In genomic region chr14:64758711-64759554, GRCh38 we compare ENCODE assay signal across 2 cellular contexts.
A peak's percentile ranks its signal among the peaks of the same experiment; 100 is the strongest.
TF ChIP-seq lines count a peak whose summit lies in the region.

No MANE protein-coding gene starts in this region.

TF ChIP-seq in Ishikawa, 13 proteins besides CTCF, POLR2A, EP300 and RAD21 (continued from another document):
- no peak; the same call in 1 of the 2 replicates for TF ChIP-seq TEAD4 (IDR thresholded peaks at IDR 0.05)
- TF ChIP-seq REST (IDR thresholded peaks at IDR 0.05; ENCODE audit: low read depth): no peak
- no peak for TF ChIP-seq CEBPB (IDR thresholded peaks at IDR 0.05)
- peak; percentile 88; the same call in 1 of the 2 replicates for TF ChIP-seq ZBTB7A (IDR thresholded peaks at IDR 0.05; ENCODE audit: low read depth)
- no peak for TF ChIP-seq FOXM1 (IDR thresholded peaks at IDR 0.05; ENCODE audit: borderline replicate concordance, low read depth)
- TF ChIP-seq EGR1 (IDR thresholded peaks at IDR 0.05): no peak
- no peak for TF ChIP-seq CREB1 (IDR thresholded peaks at IDR 0.05; ENCODE audit: low read depth)
- TF ChIP-seq MAX (IDR thresholded peaks at IDR 0.05): no peak

TF ChIP-seq in HepG2, 621 proteins besides CTCF, POLR2A, EP300 and RAD21:
- TF ChIP-seq, protein P1, sequence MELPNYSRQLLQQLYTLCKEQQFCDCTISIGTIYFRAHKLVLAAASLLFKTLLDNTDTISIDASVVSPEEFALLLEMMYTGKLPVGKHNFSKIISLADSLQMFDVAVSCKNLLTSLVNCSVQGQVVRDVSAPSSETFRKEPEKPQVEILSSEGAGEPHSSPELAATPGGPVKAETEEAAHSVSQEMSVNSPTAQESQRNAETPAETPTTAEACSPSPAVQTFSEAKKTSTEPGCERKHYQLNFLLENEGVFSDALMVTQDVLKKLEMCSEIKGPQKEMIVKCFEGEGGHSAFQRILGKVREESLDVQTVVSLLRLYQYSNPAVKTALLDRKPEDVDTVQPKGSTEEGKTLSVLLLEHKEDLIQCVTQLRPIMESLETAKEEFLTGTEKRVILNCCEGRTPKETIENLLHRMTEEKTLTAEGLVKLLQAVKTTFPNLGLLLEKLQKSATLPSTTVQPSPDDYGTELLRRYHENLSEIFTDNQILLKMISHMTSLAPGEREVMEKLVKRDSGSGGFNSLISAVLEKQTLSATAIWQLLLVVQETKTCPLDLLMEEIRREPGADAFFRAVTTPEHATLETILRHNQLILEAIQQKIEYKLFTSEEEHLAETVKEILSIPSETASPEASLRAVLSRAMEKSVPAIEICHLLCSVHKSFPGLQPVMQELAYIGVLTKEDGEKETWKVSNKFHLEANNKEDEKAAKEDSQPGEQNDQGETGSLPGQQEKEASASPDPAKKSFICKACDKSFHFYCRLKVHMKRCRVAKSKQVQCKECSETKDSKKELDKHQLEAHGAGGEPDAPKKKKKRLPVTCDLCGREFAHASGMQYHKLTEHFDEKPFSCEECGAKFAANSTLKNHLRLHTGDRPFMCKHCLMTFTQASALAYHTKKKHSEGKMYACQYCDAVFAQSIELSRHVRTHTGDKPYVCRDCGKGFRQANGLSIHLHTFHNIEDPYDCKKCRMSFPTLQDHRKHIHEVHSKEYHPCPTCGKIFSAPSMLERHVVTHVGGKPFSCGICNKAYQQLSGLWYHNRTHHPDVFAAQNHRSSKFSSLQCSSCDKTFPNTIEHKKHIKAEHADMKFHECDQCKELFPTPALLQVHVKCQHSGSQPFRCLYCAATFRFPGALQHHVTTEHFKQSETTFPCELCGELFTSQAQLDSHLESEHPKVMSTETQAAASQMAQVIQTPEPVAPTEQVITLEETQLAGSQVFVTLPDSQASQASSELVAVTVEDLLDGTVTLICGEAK (IDR thresholded peaks at IDR 0.05): no peak
- TF ChIP-seq, protein P1 (CRISPR knock-in tag; IDR thresholded peaks at IDR 0.05): no peak
- TF ChIP-seq GATAD2A (CRISPR knock-in tag; IDR thresholded peaks at IDR 0.05): no peak
